ENCODE assay signal across 8 cellular contexts in genomic region chr11:95791385-95792033, GRCh38. TPM values are rescaled to one million over a fixed set of nuclear protein-coding genes. Genes with fewer than 3 reads are reported as not detected.
DNase-seq lines count a peak whose midpoint lies in the region; ATAC-seq and TF ChIP-seq lines count a peak whose summit lies in the region.

No MANE protein-coding gene starts in this region.

- H2BK15ac ChIP-seq in IMR-90 (ENCODE audit: low read depth, low read length), result no peak overlapping the region

- H4K8ac ChIP-seq in IMR-90 (ENCODE audit: low read depth in 2 of 2, low read length in 2 of 2), result peak overlapping the region in 1 of 2 experiments; percentile 31; a peak in 2 of 4 replicates

- H3K56ac ChIP-seq in IMR-90 (ENCODE audit: extremely low read depth, insufficient read depth, low read length), result peak overlapping the region; percentile 27; the same call in 1 of the 2 replicates

- H3K23ac ChIP-seq in IMR-90 (ENCODE audit: low read depth, low read length), result peak overlapping the region; percentile 55

- H4K5ac ChIP-seq in IMR-90 (ENCODE audit: low read depth, low read length), result no peak overlapping the region

- peaks cover 17% of the 10 kb centered on the region for H3K4me1 Mint-ChIP-seq in MCF 10A (ENCODE audit: insufficient read depth, unreplicated experiment)

- no peaks in the 10 kb centered on the region for H3K9me3 Mint-ChIP-seq in MCF 10A (ENCODE audit: unreplicated experiment)

- TF ChIP-seq CTCF in IMR-90 (conservative IDR thresholded peaks at IDR 0.05; ENCODE audit: low read depth, low read length) (no peak), MCF 10A (IDR thresholded peaks at IDR 0.05; ENCODE audit: unreplicated experiment) (no peak), omental fat pad (IDR thresholded peaks at IDR 0.05) (no peak)

- peak overlapping the region; percentile 97 for H3K4me3 Mint-ChIP-seq in MCF 10A (ENCODE audit: unreplicated experiment)

- peak overlapping the region; percentile 91 for H3K4me2 ChIP-seq in IMR-90 (ENCODE audit: low read depth, low read length)

- no peak overlapping the region for H2BK120ac ChIP-seq in IMR-90 (ENCODE audit: low read depth, low read length)

- H3K18ac ChIP-seq in IMR-90 (ENCODE audit: low read depth, low read length), result no peak overlapping the region

- H3K4me1 ChIP-seq in ACC112 (ENCODE audit: control insufficient read depth, insufficient read depth, low read length, unreplicated experiment), result peaks cover 27% of the 10 kb centered on the region
- no peaks in the 10 kb centered on the region for H3K4me1 ChIP-seq in IMR-90 (ENCODE audit: control insufficient read depth, insufficient read depth, low read length)
- H3K4me1 ChIP-seq in mucosa of stomach (ENCODE audit: control insufficient read depth, insufficient read depth, low read length), result peaks cover 10% of the 10 kb centered on the region

- peak overlapping the region; percentile 91 for H3K27ac ChIP-seq in ACC112 (ENCODE audit: low read depth, low read length)
- H3K27ac ChIP-seq in IMR-90 (ENCODE audit: insufficient read depth, low read length), result peak overlapping the region; percentile 85

- H3K27ac Mint-ChIP-seq in MCF 10A (ENCODE audit: low read depth, unreplicated experiment), result peak overlapping the region; percentile 100

- H3K27me3 ChIP-seq in ACC112 (ENCODE audit: insufficient read depth, low read length), result no peaks in the 10 kb centered on the region
- H3K27me3 ChIP-seq in IMR-90 (ENCODE audit: control insufficient read depth, insufficient read depth, low read length), result no peaks in the 10 kb centered on the region
- no peaks in the 10 kb centered on the region for H3K27me3 ChIP-seq in mucosa of stomach (ENCODE audit: control insufficient read depth, insufficient read depth, low read length)

- H2BK5ac ChIP-seq in IMR-90 (ENCODE audit: low read depth, low read length, poor library complexity, severe bottlenecking), result no peak overlapping the region

- H3K79me1 ChIP-seq in IMR-90 (ENCODE audit: low read depth in 1 of 2, low read length in 2 of 2), result peaks cover 12 to 57% of the 10 kb centered on the region in 2 experiments

- H4K91ac ChIP-seq in IMR-90 (ENCODE audit: insufficient read depth, low read depth, low read length), result 0 out of 2 replicates have a peak overlapping the region, but pooled peaks have one; percentile 4

- H3K14ac ChIP-seq in IMR-90 (replicated peaks; ENCODE audit: low read depth, low read length), result peak overlapping the region; percentile 74; the same call in 1 of the 2 replicates

- 28 to 100% methylated on average over 4 to 10 of the region's 15 CpGs for WGBS in IMR-90 (ENCODE audit: extremely low coverage in 2 of 2, insufficient read length in 1 of 2), 2 experiments

- H3K4ac ChIP-seq in IMR-90 (ENCODE audit: low read depth, low read length), result no peak overlapping the region; the same call in 1 of the 2 replicates

- H3K9ac ChIP-seq in IMR-90 (ENCODE audit: low read depth, low read length) (peak overlapping the region; percentile 74), mucosa of stomach (ENCODE audit: low read length) (peak overlapping the region; percentile 94)

- H3K9me3 ChIP-seq in IMR-90 (ENCODE audit: control insufficient read depth, insufficient read depth, low read length), result no peaks in the 10 kb centered on the region
- H3K9me3 ChIP-seq in mucosa of stomach (ENCODE audit: control insufficient read depth, low read length), result no peaks in the 10 kb centered on the region

- DNase-seq in IMR-90 (no peak), MCF 10A (ENCODE audit: unreplicated experiment) (no peak), superior temporal gyrus (ENCODE audit: extremely low spot score) (no peak), omental fat pad (ENCODE audit: low spot score) (no peak), T-helper 9 cell (no peak)

- H3K4me3 ChIP-seq in ACC112 (ENCODE audit: low read depth, low read length), result peak overlapping the region; percentile 82
- peak overlapping the region; percentile 78 for H3K4me3 ChIP-seq in IMR-90 (ENCODE audit: insufficient read depth, low read depth, low read length)
- H3K4me3 ChIP-seq in mucosa of stomach (ENCODE audit: low read length), result peak overlapping the region; percentile 90

- no peak for TF ChIP-seq POLR2A in IMR-90 (IDR thresholded peaks at IDR 0.05; ENCODE audit: low read depth, low read length)

- in situ Hi-C loops in IMR-90 (cut with MboI; ENCODE audit: low sequenced_read_pairs), result no loop called here

- no peak overlapping the region for H2AK9ac ChIP-seq in IMR-90 (replicated peaks; ENCODE audit: low read depth, low read length, poor library complexity)

- H2BK20ac ChIP-seq in IMR-90 (ENCODE audit: low read depth, low read length), result no peak overlapping the region

- POLR2A ChIA-PET in IMR-90 (lab: Charles Lee; ENCODE audit: unreplicated experiment), result no interaction called here
- POLR2A ChIA-PET in MCF 10A (lab: Yijun Ruan, JAX), result interaction anchor here (0.7 to 7.3 kb wide), 28 partner anchors 10 to 1327 kb away, joined by 3 to 49 read pairs (median 6); partner anchors contain the start of genes CCDC82, ENDOD1, JRKL and MAML2

- intact Hi-C loops in IMR-90 (cut with micrococcal nuclease) (loop anchor here (1.0 to 5.0 kb wide), 5 partner anchors 41 to 602 kb away; partner anchors contain the start of genes MAML2 and MTMR2), MCF 10A (cut with micrococcal nuclease) (no loop called here)

- dilution Hi-C loops in IMR-90 (cut with HindIII; ENCODE audit: low sequenced_read_pairs, unreplicated experiment), result no loop called here

- CTCF ChIA-PET in IMR-90 (lab: Yijun Ruan, JAX), result interaction anchor here (1.0 kb wide), 1 partner anchor 552 kb away, joined by 3 read pairs; the partner anchor contains the start of gene MAML2
- CTCF ChIA-PET in MCF 10A (lab: Yijun Ruan, JAX), result interaction anchor here (0.7 to 2.2 kb wide), 10 partner anchors 8 to 640 kb away, joined by 3 to 12 read pairs (median 5); partner anchors contain the start of gene MAML2

- BruUV-seq in IMR-90 (replicated peaks; lab: Mats Ljungman, UMichigan) (no TSS peak), MCF 10A (replicated peaks; lab: Mats Ljungman, UMichigan) (TSS peak; percentile 36)

- ATAC-seq in IMR-90 (ENCODE audit: low read depth), result no peak
- no peak for ATAC-seq in GM18520 (IDR thresholded peaks at IDR 0.05; ENCODE audit: unreplicated experiment)
- ATAC-seq in omental fat pad (ENCODE audit: low FRiP score), result no peak

- H4K20me1 ChIP-seq in IMR-90 (ENCODE audit: insufficient read depth, low read length), result peaks cover under 1% of the 10 kb centered on the region; the same call in 1 of the 2 replicates

- peak overlapping the region; percentile 71 for H2AFZ ChIP-seq in ACC112 (ENCODE audit: low read length, unreplicated experiment)
- H2AFZ ChIP-seq in IMR-90 (replicated peaks; ENCODE audit: low read length, poor library complexity), result no peak overlapping the region

- TF ChIP-seq RAD21 in IMR-90 (IDR thresholded peaks at IDR 0.05; ENCODE audit: low read length), result no peak

- peaks cover 70% of the 10 kb centered on the region for H3K79me2 ChIP-seq in ACC112 (ENCODE audit: control insufficient read depth, insufficient read depth, low read length, unreplicated experiment)

- H3K9me1 ChIP-seq in IMR-90 (ENCODE audit: insufficient read depth, low read length), result 0 out of 2 replicates have a peak, but pooled peaks cover 2% of the 10 kb centered on the region

- H3K36me3 Mint-ChIP-seq in MCF 10A (ENCODE audit: insufficient read depth, unreplicated experiment), result peaks cover 21% of the 10 kb centered on the region

- no peaks in the 10 kb centered on the region for H3K36me3 ChIP-seq in ACC112 (ENCODE audit: insufficient read depth, low read length)
- H3K36me3 ChIP-seq in IMR-90 (ENCODE audit: control insufficient read depth, insufficient read depth, low read length), result no peaks in the 10 kb centered on the region
- H3K36me3 ChIP-seq in mucosa of stomach (ENCODE audit: control insufficient read depth, insufficient read depth, low read length), result no peaks in the 10 kb centered on the region

- 0 out of 2 replicates have a peak overlapping the region, but pooled peaks have one; percentile 24 for H2AK5ac ChIP-seq in IMR-90 (ENCODE audit: low read depth, low read length)

- H3K27me3 Mint-ChIP-seq in MCF 10A (ENCODE audit: insufficient read depth, unreplicated experiment), result no peaks in the 10 kb centered on the region

TF ChIP-seq in IMR-90, 13 proteins besides CTCF, POLR2A, EP300 and RAD21:
- TF ChIP-seq RFX5 (IDR thresholded peaks at IDR 0.05; ENCODE audit: low read depth, low read length), result no peak
- TF ChIP-seq FOS (IDR thresholded peaks at IDR 0.05; ENCODE audit: low read depth, low read length), result no peak
- TF ChIP-seq CHD1 (IDR thresholded peaks at IDR 0.05; ENCODE audit: low read depth, low read length), result no peak
- no peak for TF ChIP-seq MXI1 (IDR thresholded peaks at IDR 0.05; ENCODE audit: borderline replicate concordance, low read depth, low read length)
- no peak for TF ChIP-seq RCOR1 (IDR thresholded peaks at IDR 0.05; ENCODE audit: insufficient replicate concordance, low read length)
- no peak for TF ChIP-seq MAZ (IDR thresholded peaks at IDR 0.05; ENCODE audit: borderline replicate concordance, low read depth, low read length)
- TF ChIP-seq SMC3 (IDR thresholded peaks at IDR 0.05; ENCODE audit: low read depth, low read length), result no peak
- no peak for TF ChIP-seq CEBPB (IDR thresholded peaks at IDR 0.05; ENCODE audit: low read depth, low read length)
- TF ChIP-seq ELK1 (IDR thresholded peaks at IDR 0.05; ENCODE audit: borderline replicate concordance, low read depth, low read length), result no peak

RNA-seq across cellular contexts. Expression of gene CEP57, which starts 1.2 kb away (rescaled TPM):
- 30.5 and 38.0 TPM in 2 replicates for total RNA-seq in IMR-90 (2012; rRNA removed)
- polyA plus RNA-seq in IMR-90 (2012; rRNA removed), result 12.4 and 14.5 TPM in 2 replicates
- 5.0 and 8.5 TPM in 2 replicates for polyA plus RNA-seq in IMR-90 (2012; cell fraction: cytosol; rRNA removed)
- 11.7 and 29.8 TPM in 2 replicates for polyA plus RNA-seq in IMR-90 (2012; cell fraction: nucleus; rRNA removed; ENCODE audit: low replicate concordance)
- total RNA-seq in MCF 10A (2022), result 73.7 and 78.8 TPM in 2 replicates
- 10 to 100 TPM; 17.8 to 38.9 (median 30.4) TPM for total RNA-seq in omental fat pad

RNA-seq across cellular contexts. Expression of gene FAM76B, which starts 1.9 kb away (rescaled TPM):
- total RNA-seq in IMR-90 (2012; rRNA removed) (14.3 and 15.8 TPM in 2 replicates), MCF 10A (2022) (25.0 and 28.5 TPM in 2 replicates), omental fat pad (10 to 100 TPM; 16.5 to 40.0 (median 25.3) TPM)
- 9.8 and 12.7 TPM in 2 replicates for polyA plus RNA-seq in IMR-90 (2012; rRNA removed)
- 1.8 TPM in 2 replicates for polyA plus RNA-seq in IMR-90 (2012; cell fraction: cytosol; rRNA removed)
- 18.1 and 77.4 TPM in 2 replicates for polyA plus RNA-seq in IMR-90 (2012; cell fraction: nucleus; rRNA removed; ENCODE audit: low replicate concordance)
